In genomic region chr2:170895023-170895759, GRCh38 we compare ENCODE assay signal across 29 cellular contexts. TPM values are rescaled to one million over a fixed set of nuclear protein-coding genes. Genes with fewer than 3 reads are reported as not detected.
DNase-seq lines count a peak whose midpoint lies in the region; ATAC-seq, FAIRE-seq and TF ChIP-seq lines count a peak whose summit lies in the region.
"Had no signal": no experiment of that assay in that cellular context is flagged by ENCODE, and none has a peak within 500 bp of the region (broad histone marks: within the 10 kb centered on the region; RNA-seq: fewer than 3 reads in every experiment).

No MANE protein-coding gene starts in this region.

- no TSS peak for BruUV-seq in HepG2 (replicated peaks; lab: Mats Ljungman, UMichigan)

- H3K27ac ChIP-seq in HepG2 (ENCODE audit: extremely low read length, insufficient read depth, low read length) (no peak overlapping the region), subcutaneous abdominal adipose tissue (ENCODE audit: low read depth, low read length) (peak overlapping the region; percentile 92), neuronal stem cell (replicated peaks; ENCODE audit: low read length) (no peak overlapping the region)
- H3K27ac ChIP-seq: 22Rv1, BLaER1, epithelial cell of prostate, HL-60, stomach had no signal

- H4K8ac ChIP-seq in neuronal stem cell (ENCODE audit: low read depth, low read length) = no peak overlapping the region

- TF ChIP-seq RAD21 in HepG2 (CRISPR knock-in tag; IDR thresholded peaks at IDR 0.05) = no peak

- no peaks in the 10 kb centered on the region for H3K79me1 ChIP-seq in neuronal stem cell (ENCODE audit: low read depth, low read length)

- CTCF ChIA-PET in HepG2 (lab: Yijun Ruan, JAX; ENCODE audit: low intra/inter-chr PET ratio, low total read pairs) = no interaction called here

- H3K4me2 ChIP-seq in HepG2 (ENCODE audit: low read depth, low read length) (no peak overlapping the region), neuronal stem cell (ENCODE audit: insufficient read depth, low read length, poor library complexity, severe bottlenecking) (no peak overlapping the region)
- H3K4me2 ChIP-seq: BLaER1 had no signal

- FAIRE-seq in bronchial epithelial cell (lab: Jason Lieb, UNC) = no peak
- FAIRE-seq in HepG2 (lab: Jason Lieb, UNC) = no peak

- intact Hi-C loops in HepG2 (cut with micrococcal nuclease; ENCODE audit: unreplicated experiment) = no loop called here

- H2AK5ac ChIP-seq in neuronal stem cell (ENCODE audit: low read depth, low read length) = no peak overlapping the region

- H2AFZ ChIP-seq in HepG2 (ENCODE audit: low read length) (no peak overlapping the region), neuronal stem cell (ENCODE audit: low read length) (no peak overlapping the region)

- no peak overlapping the region for H3K4me3 ChIP-seq in bronchial epithelial cell (ENCODE audit: low read depth, low read length)
- no peak overlapping the region for H3K4me3 ChIP-seq in HepG2 (replicated peaks in 1 of 3; ENCODE audit: insufficient read depth in 1 of 3, low read depth in 2 of 3, low read length in 3 of 3)
- peak overlapping the region in 2 of 5 donors; percentile 31 to 57 for H3K4me3 ChIP-seq in subcutaneous abdominal adipose tissue (ENCODE audit: low read depth in 1 of 5, low read length in 5 of 5)
- H3K4me3 ChIP-seq in neuronal stem cell (ENCODE audit: low read length in 2 of 2) = no peak overlapping the region
- H3K4me3 ChIP-seq: BLaER1, stomach had no signal

- 8% methylated on average over 3 of the region's 3 CpGs for WGBS in HepG2 (ENCODE audit: low lambda C conversion rate)
- WGBS in neuronal stem cell (ENCODE audit: extremely low coverage in 2 of 2, insufficient read length in 2 of 2, insufficient replicate concordance in 1 of 2), 2 donors = no CpG with 5 or more reads among the region's 3 CpGs

- TF ChIP-seq CTCF in bronchial epithelial cell (IDR thresholded peaks at IDR 0.05; ENCODE audit: insufficient read depth, low read length, severe bottlenecking) (no peak), HepG2 (CRISPR knock-in tag; IDR thresholded peaks at IDR 0.05) (no peak)

- H3K4me1 ChIP-seq in HepG2 (ENCODE audit: insufficient read depth, low read length) (no peaks in the 10 kb centered on the region), subcutaneous abdominal adipose tissue (ENCODE audit: control insufficient read depth in 5 of 5, insufficient read depth in 5 of 5, low read length in 5 of 5) (peaks cover 2 to 21% (median 18%) of the 10 kb centered on the region in 5 donors), neuronal stem cell (ENCODE audit: control insufficient read depth in 2 of 2, insufficient read depth in 1 of 2, low read depth in 1 of 2, low read length in 2 of 2) (no peaks in the 10 kb centered on the region)
- H3K4me1 ChIP-seq: BLaER1 had no signal

- H3K36me3 ChIP-seq in bronchial epithelial cell (ENCODE audit: control insufficient read depth, insufficient read depth, low read length) (no peaks in the 10 kb centered on the region), HepG2 (replicated peaks in 1 of 2; ENCODE audit: control insufficient read depth in 1 of 2, insufficient read depth in 2 of 2, low read length in 2 of 2) (no peaks in the 10 kb centered on the region), subcutaneous abdominal adipose tissue (ENCODE audit: control insufficient read depth in 5 of 5, insufficient read depth in 5 of 5, low read length in 5 of 5) (no peaks in the 10 kb centered on the region), neuronal stem cell (replicated peaks in 1 of 2; ENCODE audit: control insufficient read depth in 2 of 2, insufficient read depth in 2 of 2, low read length in 2 of 2) (no peaks in the 10 kb centered on the region)
- H3K36me3 ChIP-seq: BLaER1, stomach had no signal

- TF ChIP-seq EP300 in HepG2 (IDR thresholded peaks at IDR 0.05; ENCODE audit: low read depth in 2 of 2, low read length in 2 of 2) = no peak
- TF ChIP-seq EP300 in HepG2 (CRISPR knock-in tag; IDR thresholded peaks at IDR 0.05; ENCODE audit: borderline replicate concordance) = no peak

- H3K27me3 ChIP-seq in bronchial epithelial cell (ENCODE audit: control insufficient read depth, insufficient read depth, low read length) (peaks cover 2% of the 10 kb centered on the region), HepG2 (ENCODE audit: control insufficient read depth in 1 of 2, insufficient read depth in 2 of 2, low read length in 2 of 2) (no peaks in the 10 kb centered on the region; a peak in 1 of 5 replicates), subcutaneous abdominal adipose tissue (ENCODE audit: control insufficient read depth in 5 of 5, insufficient read depth in 4 of 5, low read length in 5 of 5) (no peaks in the 10 kb centered on the region), neuronal stem cell (ENCODE audit: control insufficient read depth in 3 of 3, insufficient read depth in 3 of 3, low read depth in 1 of 3, low read length in 3 of 3) (no peaks in the 10 kb centered on the region)
- H3K27me3 ChIP-seq: BLaER1, stomach had no signal

- H3K79me2 ChIP-seq in HepG2 (ENCODE audit: insufficient read depth, low read length) = no peaks in the 10 kb centered on the region

- no peak overlapping the region for H2BK12ac ChIP-seq in neuronal stem cell (ENCODE audit: low read length)

- no peak overlapping the region for H3K9ac ChIP-seq in HepG2 (ENCODE audit: insufficient read depth, low read depth, low read length)
- H3K9ac ChIP-seq in subcutaneous abdominal adipose tissue (ENCODE audit: low read length in 5 of 5) = peak overlapping the region in 1 of 5 donors; percentile 53
- H3K9ac ChIP-seq in neuronal stem cell (ENCODE audit: low read depth, low read length, poor library complexity) = no peak overlapping the region
- H3K9ac ChIP-seq: BLaER1 had no signal

- no peak overlapping the region for H3K14ac ChIP-seq in neuronal stem cell (ENCODE audit: low read length)

- no peaks in the 10 kb centered on the region for H4K20me1 ChIP-seq in HepG2 (ENCODE audit: insufficient read depth, low read length)
- H4K20me1 ChIP-seq: BLaER1 had no signal

- TF ChIP-seq POLR2A in HepG2 (IDR thresholded peaks at IDR 0.05; ENCODE audit: insufficient read depth in 1 of 2, low read depth in 2 of 2, low read length in 2 of 2) = no peak

- H2BK120ac ChIP-seq in neuronal stem cell (ENCODE audit: low read depth, low read length) = no peak overlapping the region

- in situ Hi-C loops in HepG2 (cut with HindIII; ENCODE audit: extremely low pct_ligation_motif_present, low pct_unique_long_range_greater_than_20kb) = no loop called here

- no peaks in the 10 kb centered on the region for H3K9me3 ChIP-seq in HepG2 (ENCODE audit: low read length)
- no peaks in the 10 kb centered on the region for H3K9me3 ChIP-seq in subcutaneous abdominal adipose tissue (ENCODE audit: control insufficient read depth in 5 of 5, low read length in 5 of 5)
- no peaks in the 10 kb centered on the region for H3K9me3 ChIP-seq in neuronal stem cell (replicated peaks in 1 of 2; ENCODE audit: control insufficient read depth in 2 of 2, insufficient read depth in 1 of 2, low read depth in 1 of 2, low read length in 2 of 2)
- H3K9me3 ChIP-seq: BLaER1, stomach had no signal

- no peak overlapping the region for H2BK15ac ChIP-seq in neuronal stem cell (ENCODE audit: low read length)

- H3K18ac ChIP-seq in neuronal stem cell (ENCODE audit: low read length) = no peak overlapping the region

- DNase-seq in NCI-H2171 treated with DMSO at 0.1 percent for 48 hours (lab: John Stamatoyannopoulos, UW) (peak; percentile 63), NCI-H2171 (lab: John Stamatoyannopoulos, UW) (no peak), bronchial epithelial cell (ENCODE audit: low read depth) (peak; percentile 13), HepG2 (ENCODE audit: low spot score) (no peak), neuronal stem cell (ENCODE audit: low spot score) (no peak), SHP77 (lab: John Stamatoyannopoulos, UW) (no peak)
- no peak for DNase-seq in activated naive CD4-positive, alpha-beta T cell treated with anti-CD3 and anti-CD28 coated beads, Interleukin-2, amount 50 U/mL, for 16 hours
- DNase-seq: activated CD4-positive, alpha-beta T cell treated with anti-CD3 and anti-CD28 coated beads, Interleukin-2, amount 10 ng/mL, durations not matched to agents 24 days and 14 days; activated CD8-positive, alpha-beta memory T cell treated with anti-CD3 and anti-CD28 coated beads, Interleukin-2, amount 10 ng/mL, durations not matched to agents 7 days and 5 days; activated naive CD8-positive, alpha-beta T cell treated with anti-CD3 and anti-CD28 coated beads, Interleukin-2, amount 10 ng/mL, durations not matched to agents 7 days and 5 days; Calu3; HFFc6; IMR-90; mesendoderm; MM.1S; naive thymus-derived CD8-positive, alpha-beta T cell; NCI-H1436 treated with DMSO at 0.1 percent for 48 hours; NCI-H82; posterior cingulate gyrus; SHP77 treated with DMSO at 0.1 percent for 48 hours; stimulated activated CD4-positive, alpha-beta T cell treated with anti-CD3 and anti-CD28 coated beads, Interleukin-4, amount 100 ng/mL, for 4 hours; stomach; T-helper 1 cell had no signal

- peak; percentile 29; the same call in 1 of the 3 replicates for ATAC-seq in HepG2
- ATAC-seq: activated CD8-positive, alpha-beta memory T cell treated with anti-CD3 and anti-CD28 coated beads, Interleukin-2, amount 10 ng/mL, durations not matched to agents 7 days and 5 days; activated T-helper 17 cell treated with anti-CD3 and anti-CD28 coated beads, Interleukin-2, amount 50 U/mL, for 72 hours; naive thymus-derived CD8-positive, alpha-beta T cell had no signal

- no peak overlapping the region for H2BK5ac ChIP-seq in neuronal stem cell (ENCODE audit: low read length)

- POLR2A ChIA-PET in HepG2 (lab: Yijun Ruan, JAX) = no interaction called here

- no peak overlapping the region for H3K4ac ChIP-seq in neuronal stem cell (ENCODE audit: low read length)

- H3K23ac ChIP-seq in neuronal stem cell (ENCODE audit: low read depth, low read length, poor library complexity) = no peak overlapping the region

- no peak overlapping the region for H4K91ac ChIP-seq in neuronal stem cell (ENCODE audit: low read depth, low read length, poor library complexity)

RNA-seq across cellular contexts. Expression of gene GORASP2, which starts 33.9 kb away (rescaled TPM):
- 30.1 and 34.2 TPM in 2 replicates for total RNA-seq in bronchial epithelial cell
- total RNA-seq in HepG2 (2016; rRNA removed; fragmentation: Illumina TruSeq; extraction: Trizol) = 97.3 and 103 TPM in 2 replicates
- total RNA-seq in HepG2 (2016; cell fraction: cytosol; rRNA removed; fragmentation: Illumina TruSeq; extraction: Trizol; ENCODE audit: low read depth) = 22.0 and 22.8 TPM in 2 replicates
- total RNA-seq in HepG2 (2016; cell fraction: insoluble cytoplasmic fraction; rRNA removed; fragmentation: Illumina TruSeq; extraction: Trizol) = 82.8 and 104 TPM in 2 replicates
- total RNA-seq in HepG2 (2016; cell fraction: membrane; rRNA removed; fragmentation: Illumina TruSeq; extraction: Trizol) = 51.0 and 56.4 TPM in 2 replicates
- 78.9 and 79.4 TPM in 2 replicates for total RNA-seq in HepG2 (2016; cell fraction: nucleus; rRNA removed; fragmentation: Illumina TruSeq; extraction: Trizol)
- 190 and 239 TPM in 2 replicates for polyA plus RNA-seq in HepG2 (2011; rRNA removed)
- polyA plus RNA-seq in HepG2 (2011; cell fraction: cytosol; rRNA removed) = 210 and 213 TPM in 2 replicates
- polyA plus RNA-seq in HepG2 (2011; cell fraction: nucleus; rRNA removed) = 82.9 and 100 TPM in 2 replicates
- polyA plus RNA-seq in HepG2 (2012) = 89.3 and 114 TPM in 2 replicates
- 27.3 and 29.3 TPM in 2 replicates for polyA plus RNA-seq in HepG2 (2016; cell fraction: cytosol; fragmentation: Illumina TruSeq; extraction: Trizol; ENCODE audit: low read depth)
- polyA plus RNA-seq in HepG2 (2016; cell fraction: insoluble cytoplasmic fraction; fragmentation: Illumina TruSeq; extraction: Trizol; ENCODE audit: low read depth) = 157 and 193 TPM in 2 replicates
- polyA plus RNA-seq in HepG2 (2016; cell fraction: membrane; fragmentation: Illumina TruSeq; extraction: Trizol; ENCODE audit: low read depth) = 52.8 and 61.7 TPM in 2 replicates
- 107 and 115 TPM in 2 replicates for polyA plus RNA-seq in HepG2 (2016; cell fraction: nucleus; fragmentation: Illumina TruSeq; extraction: Trizol; ENCODE audit: insufficient read depth, low read depth)
- polyA minus RNA-seq in HepG2 (2011; rRNA and poly(A)+ RNA removed; ENCODE audit: low replicate concordance) = 108 and 236 TPM in 2 replicates
- polyA minus RNA-seq in HepG2 (2011; cell fraction: cytosol; rRNA and poly(A)+ RNA removed) = 74.6 and 85.1 TPM in 2 replicates
- 157 and 204 TPM in 2 replicates for polyA minus RNA-seq in HepG2 (2011; cell fraction: nucleus; rRNA and poly(A)+ RNA removed)
- polyA plus RNA-seq in neuronal stem cell (2013, experiment 1 of 2) = 92.1 TPM
- polyA plus RNA-seq in neuronal stem cell (2013, experiment 2 of 2) = 89.3 TPM

Comparison
In these comparisons a context has a peak if more than half of its experiments do, and no peak if none do; other contexts are left out.
1. DNase-seq: peak in NCI-H2171 treated with DMSO at 0.1 percent for 48 hours (single experiment) and bronchial epithelial cell (single experiment); none in NCI-H2171 (single experiment), HepG2 (single experiment), neuronal stem cell (single experiment), activated naive CD4-positive, alpha-beta T cell treated with anti-CD3 and anti-CD28 coated beads, Interleukin-2, amount 50 U/mL, for 16 hours (single experiment) and SHP77 (0 of 2).